In the genomic region with DNA sequence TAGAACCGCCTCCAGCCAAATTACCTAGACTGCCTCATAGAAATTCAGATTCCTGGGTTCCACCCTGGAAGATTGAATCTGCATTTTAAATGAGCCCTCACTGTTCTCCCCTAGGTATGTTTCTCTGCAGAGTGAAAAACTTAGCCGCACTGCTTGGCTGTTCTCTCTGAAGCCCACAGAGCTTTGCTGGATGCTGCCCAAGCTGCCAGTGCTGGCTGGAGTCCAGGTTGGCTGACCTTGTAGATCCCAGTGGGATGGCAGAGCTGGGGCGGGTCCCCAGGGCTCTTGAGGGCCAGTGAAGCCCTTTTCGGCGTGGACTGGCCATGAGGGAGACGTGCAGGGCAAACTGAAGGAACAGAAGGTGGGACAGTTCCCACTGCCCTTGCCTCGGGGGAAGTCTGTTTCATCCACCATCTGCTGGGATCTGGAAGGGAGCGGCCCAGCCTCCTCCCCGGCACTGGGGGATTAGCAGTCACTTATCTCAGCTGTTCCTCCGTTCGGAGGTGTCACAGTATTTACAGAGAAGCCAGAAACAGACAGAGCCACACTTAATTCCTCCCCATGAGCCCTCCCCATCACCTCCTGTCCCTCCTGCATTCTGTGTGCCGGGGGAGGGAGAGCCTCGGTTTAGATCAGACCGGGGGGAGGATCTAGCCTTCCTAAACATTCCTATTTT, we compare ENCODE assay signal across 10 cellular contexts. TPM values are rescaled to one million over a fixed set of nuclear protein-coding genes. Genes with fewer than 3 reads are reported as not detected.
A peak's percentile ranks its signal among the peaks of the same experiment; 100 is the strongest.
DNase-seq lines count a peak whose midpoint lies in the region; ATAC-seq and TF ChIP-seq lines count a peak whose summit lies in the region.
"Had no signal": no experiment of that assay in that cellular context is flagged by ENCODE, and none has a peak within 500 bp of the region (broad histone marks: within the 10 kb centered on the region; RNA-seq: fewer than 3 reads in every experiment).

No MANE protein-coding gene starts in this region.

- in situ Hi-C loops in Panc1 (cut with HindIII; ENCODE audit: low pct_unique_long_range_greater_than_20kb, low sequenced_read_pairs), result no loop called here

- intact Hi-C loops in Panc1 (cut with micrococcal nuclease; ENCODE audit: unreplicated experiment), result no loop called here

- no peak overlapping the region for H3K27ac ChIP-seq in Panc1 (ENCODE audit: low read length)
- H3K27ac ChIP-seq: VCaP had no signal

- peak; percentile 33; the same call in 1 of the 2 replicates for ATAC-seq in Panc1
- no peak for ATAC-seq in HG02623 (IDR thresholded peaks at IDR 0.05; ENCODE audit: unreplicated experiment)

- H3K36me3 ChIP-seq in Panc1 (ENCODE audit: control insufficient read depth, insufficient read depth, low read length), result no peaks in the 10 kb centered on the region

- H3K4me1 Mint-ChIP-seq in progenitor cell of endocrine pancreas (ENCODE audit: low read depth), result no peaks in the 10 kb centered on the region
- H3K4me1 Mint-ChIP-seq in T-helper 2 cell treated with Interferon-gamma antibody and Interleukin-4, amounts not matched to agents 5 μg/mL and 100 μg/mL, for 36 hours (ENCODE audit: low read depth), result peaks cover 6% of the 10 kb centered on the region

- no peaks in the 10 kb centered on the region for H3K9me3 ChIP-seq in Panc1 (ENCODE audit: control insufficient read depth, insufficient read depth, low read depth, low read length)

- H3K4me3 ChIP-seq in Panc1 (ENCODE audit: low read depth in 2 of 2, low read length in 2 of 2) (no peak overlapping the region), fibroblast of villous mesenchyme (ENCODE audit: low read depth, low read length) (no peak overlapping the region), retinal pigment epithelial cell (ENCODE audit: low read length) (peak overlapping the region; percentile 16)

- POLR2A ChIA-PET in Panc1 (lab: Charles Lee), result no interaction called here

- H3K4me3 Mint-ChIP-seq in progenitor cell of endocrine pancreas (ENCODE audit: low read depth), result no peak overlapping the region
- no peak overlapping the region for H3K4me3 Mint-ChIP-seq in T-helper 2 cell treated with Interferon-gamma antibody and Interleukin-4, amounts not matched to agents 5 μg/mL and 100 μg/mL, for 36 hours

- TF ChIP-seq CTCF in Panc1 (IDR thresholded peaks at IDR 0.05), result no peak
- no peak for TF ChIP-seq CTCF in fibroblast of villous mesenchyme (IDR thresholded peaks at IDR 0.05; ENCODE audit: insufficient read depth, low read depth, low read length)
- TF ChIP-seq CTCF in retinal pigment epithelial cell (conservative IDR thresholded peaks at IDR 0.05; ENCODE audit: low read depth, low read length), result no peak
- no peak for TF ChIP-seq CTCF in progenitor cell of endocrine pancreas (IDR thresholded peaks at IDR 0.05; ENCODE audit: unreplicated experiment)

- no peaks in the 10 kb centered on the region; the same call in 1 of the 2 replicates for H3K4me1 ChIP-seq in Panc1 (ENCODE audit: control insufficient read depth, insufficient read depth, low read length)

- peaks cover 4% of the 10 kb centered on the region; the same call in 1 of the 2 replicates for H3K27me3 ChIP-seq in Panc1 (ENCODE audit: control insufficient read depth, insufficient read depth, low read length)

- no TSS peak for BruUV-seq in Panc1 (replicated peaks; lab: Mats Ljungman, UMichigan)

- H3K27ac Mint-ChIP-seq in progenitor cell of endocrine pancreas, result no peak overlapping the region
- H3K27ac Mint-ChIP-seq in T-helper 2 cell treated with Interferon-gamma antibody and Interleukin-4, amounts not matched to agents 5 μg/mL and 100 μg/mL, for 36 hours, result no peak overlapping the region

- H3K9me3 Mint-ChIP-seq in progenitor cell of endocrine pancreas (ENCODE audit: low read depth), result no peaks in the 10 kb centered on the region
- no peaks in the 10 kb centered on the region for H3K9me3 Mint-ChIP-seq in T-helper 2 cell treated with Interferon-gamma antibody and Interleukin-4, amounts not matched to agents 5 μg/mL and 100 μg/mL, for 36 hours

- peaks cover 49% of the 10 kb centered on the region for H3K27me3 Mint-ChIP-seq in progenitor cell of endocrine pancreas
- H3K27me3 Mint-ChIP-seq in T-helper 2 cell treated with Interferon-gamma antibody and Interleukin-4, amounts not matched to agents 5 μg/mL and 100 μg/mL, for 36 hours (ENCODE audit: low read depth), result peaks cover 39% of the 10 kb centered on the region

- no peaks in the 10 kb centered on the region for H3K36me3 Mint-ChIP-seq in progenitor cell of endocrine pancreas (ENCODE audit: insufficient read depth)
- no peaks in the 10 kb centered on the region for H3K36me3 Mint-ChIP-seq in T-helper 2 cell treated with Interferon-gamma antibody and Interleukin-4, amounts not matched to agents 5 μg/mL and 100 μg/mL, for 36 hours (ENCODE audit: low read depth)

- CTCF ChIA-PET in Panc1 (lab: Charles Lee), result no interaction called here

- peak; percentile 61 for DNase-seq in H4 (ENCODE audit: low spot score)
- no peak for DNase-seq in Panc1 (ENCODE audit: low read depth, low spot score)
- DNase-seq in fibroblast of villous mesenchyme (ENCODE audit: low read depth), result peak; percentile 59
- DNase-seq in retinal pigment epithelial cell (ENCODE audit: low read depth), result peak; percentile 68
- DNase-seq in activated CD8-positive, alpha-beta memory T cell treated with anti-CD3 and anti-CD28 coated beads for 24 hours, result no peak
- no peak for DNase-seq in progenitor cell of endocrine pancreas (ENCODE audit: low spot score, unreplicated experiment)
- DNase-seq in T-helper 2 cell treated with Interferon-gamma antibody and Interleukin-4, amounts not matched to agents 5 μg/mL and 100 μg/mL, for 36 hours (ENCODE audit: low spot score), result no peak

RNA-seq across cellular contexts. Expression of a gene that starts 3.9 kb away (rescaled TPM):
- total RNA-seq in H4 (2014; rRNA removed; shearing (Covaris generic)), result not detected in 2 replicates
- total RNA-seq in Panc1 (2021; ENCODE audit: unreplicated experiment), result not detected
- polyA plus RNA-seq in Panc1 (2012; ENCODE audit: insufficient read length), result 0.33 TPM
- under 0.01 and 0.64 TPM in 2 replicates for total RNA-seq in fibroblast of villous mesenchyme
- 3.5 and 5.3 TPM in 2 replicates for total RNA-seq in progenitor cell of endocrine pancreas

RNA-seq across cellular contexts. Expression of a gene that starts 44.5 kb away (rescaled TPM):
- total RNA-seq in H4 (2014; rRNA removed; shearing (Covaris generic)), result not detected in 2 replicates
- total RNA-seq in Panc1 (2021; ENCODE audit: unreplicated experiment), result not detected
- not detected for polyA plus RNA-seq in Panc1 (2012; ENCODE audit: insufficient read length)
- not detected in 2 replicates for total RNA-seq in fibroblast of villous mesenchyme
- 0.27 and 0.38 TPM in 2 replicates for total RNA-seq in progenitor cell of endocrine pancreas
- total RNA-seq: NCI-H460 had no signal

Comparison
In these comparisons a context has a peak if more than half of its experiments do, and no peak if none do; other contexts are left out.
1. DNase-seq: peak in H4 (single experiment), fibroblast of villous mesenchyme (single experiment) and retinal pigment epithelial cell (single experiment); none in Panc1 (single experiment), activated CD8-positive, alpha-beta memory T cell treated with anti-CD3 and anti-CD28 coated beads for 24 hours (single experiment), progenitor cell of endocrine pancreas (single experiment) and T-helper 2 cell treated with Interferon-gamma antibody and Interleukin-4, amounts not matched to agents 5 μg/mL and 100 μg/mL, for 36 hours (single experiment).